In genomic region chr2:75379811-75380210, GRCh38 we compare ENCODE assay signal across 20 cellular contexts.
DNase-seq lines count a peak whose midpoint lies in the region; ATAC-seq, FAIRE-seq and TF ChIP-seq lines count a peak whose summit lies in the region.
"Had no signal": no experiment of that assay in that cellular context is flagged by ENCODE, and none has a peak within 500 bp of the region (broad histone marks: within the 10 kb centered on the region; RNA-seq: fewer than 3 reads in every experiment).

No MANE protein-coding gene starts in this region.

- H4K20me1 ChIP-seq in H1 (replicated peaks in 1 of 2; ENCODE audit: control insufficient read depth in 1 of 2, insufficient read depth in 2 of 2, low read length in 2 of 2): no peaks in the 10 kb centered on the region
- no peaks in the 10 kb centered on the region for H4K20me1 ChIP-seq in keratinocyte (ENCODE audit: control insufficient read depth, extremely low read depth, insufficient read depth, low read length)

- no peak overlapping the region for H4K91ac ChIP-seq in H1 (replicated peaks; ENCODE audit: insufficient read length, low read length)

- H3K4me3 ChIP-seq in H1 (ENCODE audit: extremely low read depth in 1 of 4, insufficient read depth in 2 of 4, low read depth in 3 of 4, low read length in 4 of 4) (no peak overlapping the region), keratinocyte (ENCODE audit: control insufficient read depth in 2 of 3, extremely low read depth in 1 of 3, insufficient read depth in 2 of 3, low read depth in 1 of 3, low read length in 3 of 3) (peak overlapping the region in 1 of 3 experiments; percentile 2), coronary artery (no peak overlapping the region)
- H3K4me3 ChIP-seq: HAP-1 had no signal

- H3K4me1 ChIP-seq in H1 (replicated peaks in 1 of 4; ENCODE audit: control insufficient read depth in 3 of 4, insufficient read depth in 4 of 4, low read length in 3 of 4): peaks cover 0 to 2% (median under 1%) of the 10 kb centered on the region in 4 experiments; a peak in 3 of 7 replicates
- H3K4me1 ChIP-seq in keratinocyte (ENCODE audit: control insufficient read depth, extremely low read depth, insufficient read depth, low read length): peaks cover 22% of the 10 kb centered on the region
- H3K4me1 ChIP-seq: BE2C, HAP-1 had no signal

- no peak for TF ChIP-seq POLR2A in H1 (IDR thresholded peaks at IDR 0.05; ENCODE audit: control extremely low read depth in 1 of 2, low read depth in 2 of 2, low read length in 2 of 2)

- CTCF ChIA-PET in RWPE1 (lab: Yijun Ruan, JAX): interaction anchor here (0.6 kb wide), 2 partner anchors 321 to 586 kb away, joined by 3 read pairs; no protein-coding TSS in a partner anchor
- CTCF ChIA-PET in H1 (lab: Charles Lee; ENCODE audit: partially characterized antibody): interaction anchor here (1.3 kb wide), 1 partner anchor 13 kb away, joined by 3 read pairs; no protein-coding TSS in a partner anchor

- H2BK120ac ChIP-seq in H1 (replicated peaks; ENCODE audit: low read depth, low read length): no peak overlapping the region

- no peak for TF ChIP-seq EP300 in H1 (IDR thresholded peaks at IDR 0.05; ENCODE audit: borderline replicate concordance in 1 of 2, low read depth in 2 of 2, low read length in 2 of 2)

- no peak overlapping the region for H2AK5ac ChIP-seq in H1 (ENCODE audit: low read depth, low read length)

- H3K27ac ChIP-seq in RWPE1 (no peak overlapping the region), H1 (ENCODE audit: low read depth, low read length) (no peak overlapping the region), keratinocyte (ENCODE audit: control insufficient read depth, insufficient read depth, low read length) (no peak overlapping the region), coronary artery (no peak overlapping the region)
- H3K27ac ChIP-seq: C4-2B had no signal

- H2AFZ ChIP-seq in H1 (ENCODE audit: low read length) (0 out of 2 replicates have a peak overlapping the region, but pooled peaks have one; percentile 28), keratinocyte (ENCODE audit: control insufficient read depth, low read length) (peak overlapping the region; percentile 42)

- FAIRE-seq in H1 (lab: Jason Lieb, UNC) (no peak), keratinocyte (lab: Jason Lieb, UNC) (peak; percentile 95)
- FAIRE-seq: D721Med, G401.6, GM12891 had no signal

- H2BK5ac ChIP-seq in H1 (ENCODE audit: low read depth, low read length): no peak overlapping the region

- H3K4ac ChIP-seq in H1 (replicated peaks; ENCODE audit: insufficient read length, low read depth, low read length): no peak overlapping the region

- H3K18ac ChIP-seq in H1 (ENCODE audit: extremely low read depth, low read length): no peak overlapping the region

- no peaks in the 10 kb centered on the region for H3K23me2 ChIP-seq in H1 (ENCODE audit: low read depth, low read length)

- H2BK12ac ChIP-seq in H1 (ENCODE audit: low read depth, low read length): no peak overlapping the region

- H4K8ac ChIP-seq in H1 (ENCODE audit: extremely low read depth, insufficient read depth, low read length): no peak overlapping the region

- ATAC-seq in HG02884 (IDR thresholded peaks at IDR 0.05; ENCODE audit: unreplicated experiment) (no peak), GM21390 (IDR thresholded peaks at IDR 0.05; ENCODE audit: unreplicated experiment) (no peak)
- ATAC-seq: CD8-positive, alpha-beta T cell had no signal

- no peak overlapping the region for H3K56ac ChIP-seq in H1 (replicated peaks; ENCODE audit: insufficient read length, low read depth, low read length)

- dilution Hi-C loops in keratinocyte (cut with MboI; ENCODE audit: extremely low pct_ligation_motif_present, low sequenced_read_pairs): no loop called here

- H3K23ac ChIP-seq in H1 (ENCODE audit: insufficient read length): no peak overlapping the region

- no peaks in the 10 kb centered on the region for H3K27me3 ChIP-seq in H1 (replicated peaks in 1 of 4; ENCODE audit: control insufficient read depth in 3 of 4, extremely low read depth in 1 of 4, insufficient read depth in 3 of 4, low read length in 3 of 4)
- H3K27me3 ChIP-seq in keratinocyte (ENCODE audit: control insufficient read depth, extremely low read depth, insufficient read depth, low read length): no peaks in the 10 kb centered on the region
- H3K27me3 ChIP-seq: BE2C had no signal

- H3K79me1 ChIP-seq in H1 (ENCODE audit: low read depth, low read length): no peaks in the 10 kb centered on the region

- H3K14ac ChIP-seq in H1 (ENCODE audit: insufficient read length): no peak overlapping the region

- H2BK20ac ChIP-seq in H1 (ENCODE audit: low read length): no peak overlapping the region

- DNase-seq in NCI-H82 (lab: John Stamatoyannopoulos, UW) (peak; percentile 30), NCI-H82 treated with DMSO at 0.1 percent for 48 hours (lab: John Stamatoyannopoulos, UW; ENCODE audit: unreplicated experiment) (no peak), RWPE1 (ENCODE audit: low spot score) (peak; percentile 29), H1 (ENCODE audit: low read depth in 1 of 2, low spot score in 2 of 2) (no peak), keratinocyte (ENCODE audit: low read depth, low spot score) (no peak), coronary artery (ENCODE audit: low spot score) (no peak)
- DNase-seq: BE2C; CD8-positive, alpha-beta T cell; COR-L47; DMS153; DMS79 treated with DMSO at 0.1 percent for 48 hours; EL; GOT3 had no signal

- no peaks in the 10 kb centered on the region for H3K79me2 ChIP-seq in H1 (ENCODE audit: control insufficient read depth in 1 of 2, insufficient read depth in 2 of 2, low read length in 2 of 2)
- H3K79me2 ChIP-seq in keratinocyte (ENCODE audit: control insufficient read depth, insufficient read depth, low read length): no peaks in the 10 kb centered on the region

- H3K4me2 ChIP-seq in H1 (ENCODE audit: insufficient read depth in 1 of 2, low read depth in 2 of 2, low read length in 2 of 2) (no peak overlapping the region), keratinocyte (ENCODE audit: control insufficient read depth, extremely low read depth, insufficient read depth, low read depth, low read length) (peak overlapping the region; percentile 67)

- H3K9me1 ChIP-seq in keratinocyte (ENCODE audit: control insufficient read depth, extremely low read depth, insufficient read depth, low read length): no peaks in the 10 kb centered on the region

- TF ChIP-seq CTCF in RWPE1 (conservative IDR thresholded peaks at IDR 0.05; ENCODE audit: low read depth) (no peak), H1 (IDR thresholded peaks at IDR 0.05; ENCODE audit: control extremely low read depth in 1 of 3, insufficient read depth in 1 of 3, low read depth in 1 of 3, low read length in 3 of 3) (no peak), keratinocyte (optimal IDR thresholded peaks at IDR 0.05 in 1 of 3, IDR thresholded peaks at IDR 0.05 in 1 of 3, conservative IDR thresholded peaks at IDR 0.05 in 1 of 3; ENCODE audit: extremely low read depth in 1 of 3, insufficient read depth in 2 of 3, low read length in 3 of 3) (no peak), coronary artery (IDR thresholded peaks at IDR 0.05) (no peak)

- no peak overlapping the region for H2BK15ac ChIP-seq in H1 (ENCODE audit: low read length)

- WGBS in H1 (ENCODE audit: extremely low coverage in 1 of 2, insufficient coverage in 1 of 2, insufficient read length in 1 of 2, insufficient replicate concordance in 2 of 2, low coverage in 1 of 2, low lambda C conversion rate in 2 of 2, missing lambda C conversion rate in 1 of 2), 2 experiments: 86% methylated on average over 4 of the region's 4 CpGs; no CpG with 5 or more reads in 1 of the 2 experiments

- no peaks in the 10 kb centered on the region for H3K36me3 ChIP-seq in H1 (ENCODE audit: control insufficient read depth in 2 of 4, insufficient read depth in 4 of 4, low read length in 3 of 4)
- H3K36me3 ChIP-seq in keratinocyte (ENCODE audit: control insufficient read depth in 2 of 2, extremely low read depth in 1 of 2, insufficient read depth in 2 of 2, low read length in 2 of 2): no peaks in the 10 kb centered on the region
- H3K36me3 ChIP-seq: BE2C, HAP-1 had no signal

- POLR2A ChIA-PET in RWPE1 (lab: Yijun Ruan, JAX; ENCODE audit: low non-redundant PET) (no interaction called here), H1 (lab: Charles Lee; ENCODE audit: partially characterized antibody) (no interaction called here)

- no peak overlapping the region for H4K5ac ChIP-seq in H1 (ENCODE audit: insufficient read length, low read depth, low read length)

- H3K9ac ChIP-seq in H1 (replicated peaks in 1 of 4; ENCODE audit: extremely low read depth in 1 of 4, low read depth in 3 of 4, low read length in 3 of 4) (no peak overlapping the region), keratinocyte (ENCODE audit: control insufficient read depth, extremely low read depth, insufficient read depth, low read length) (no peak overlapping the region)

- no peak for TF ChIP-seq RAD21 in H1 (IDR thresholded peaks at IDR 0.05 in 1 of 2, conservative IDR thresholded peaks at IDR 0.05 in 1 of 2; ENCODE audit: low read depth in 2 of 2, low read length in 2 of 2)

- H3K9me3 ChIP-seq in H1 (ENCODE audit: insufficient read depth in 2 of 2, low read depth in 1 of 2, low read length in 1 of 2) (peaks cover 0 to 1% of the 10 kb centered on the region in 2 experiments; a peak in 1 of 4 replicates), keratinocyte (ENCODE audit: control insufficient read depth, low read depth, low read length) (no peaks in the 10 kb centered on the region)
- H3K9me3 ChIP-seq: BE2C, HAP-1 had no signal

TF ChIP-seq in H1, 55 proteins besides CTCF, POLR2A, EP300 and RAD21 (continues in another document):
- no peak for TF ChIP-seq TEAD4 (IDR thresholded peaks at IDR 0.05; ENCODE audit: low read depth, low read length)
- TF ChIP-seq CEBPB (IDR thresholded peaks at IDR 0.05; ENCODE audit: low read depth, low read length): no peak
- no peak for TF ChIP-seq BRCA1 (IDR thresholded peaks at IDR 0.05; ENCODE audit: low read depth, low read length)
- TF ChIP-seq ZNF274 (IDR thresholded peaks at IDR 0.05; ENCODE audit: borderline replicate concordance, extremely low read depth, low read length): no peak
- no peak for TF ChIP-seq SIRT6 (IDR thresholded peaks at IDR 0.05; ENCODE audit: low read length)
- no peak for TF ChIP-seq SP1 (IDR thresholded peaks at IDR 0.05; ENCODE audit: low read depth, low read length)
- no peak for TF ChIP-seq SAP30 (IDR thresholded peaks at IDR 0.05; ENCODE audit: insufficient read depth, insufficient replicate concordance, low read length)
- no peak for TF ChIP-seq TAF7 (optimal IDR thresholded peaks at IDR 0.05; ENCODE audit: borderline replicate concordance, low read depth, low read length)
- no peak for TF ChIP-seq NANOG (IDR thresholded peaks at IDR 0.05; ENCODE audit: insufficient read depth, low read depth, low read length, poor library complexity, severe bottlenecking)
- no peak for TF ChIP-seq RXRA (IDR thresholded peaks at IDR 0.05; ENCODE audit: insufficient read depth, low read depth, low read length)
- TF ChIP-seq MAX (IDR thresholded peaks at IDR 0.05): no peak
- TF ChIP-seq RNF2 (IDR thresholded peaks at IDR 0.05; ENCODE audit: borderline replicate concordance, low read depth, low read length, missing control alignments, poor library complexity, severe bottlenecking): no peak

Comparison
In these comparisons a context has a peak if more than half of its experiments do, and no peak if none do; other contexts are left out.
1. DNase-seq: peak in NCI-H82 (single experiment) and RWPE1 (single experiment); none in NCI-H82 treated with DMSO at 0.1 percent for 48 hours (single experiment), H1 (0 of 2), keratinocyte (single experiment) and coronary artery (single experiment).